Comparison of ENCODE assay signal across 8 cellular contexts in the genomic region with DNA sequence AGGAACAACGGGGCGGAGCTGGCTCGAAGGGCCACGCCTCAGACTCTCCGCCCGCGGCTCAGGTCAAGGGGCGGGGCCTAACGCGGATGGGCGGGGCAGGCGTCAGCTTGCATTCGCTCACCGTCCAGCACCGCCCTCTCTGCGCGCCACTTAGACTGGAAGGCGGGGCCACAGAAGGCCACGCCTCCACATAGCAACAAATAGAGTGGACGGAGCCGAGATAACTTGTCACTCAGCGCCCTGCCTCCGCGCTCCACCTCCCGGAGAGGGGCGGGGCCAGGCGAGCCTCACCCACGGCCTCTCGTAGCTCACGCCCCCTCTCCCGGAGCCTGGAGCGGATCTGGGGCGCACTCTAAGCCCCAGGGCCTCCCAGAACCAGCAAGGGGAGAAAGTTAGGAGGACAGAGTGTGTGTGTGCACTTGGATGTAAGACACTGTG. TPM values are rescaled to one million over a fixed set of nuclear protein-coding genes. Genes with fewer than 3 reads are reported as not detected.
A peak's percentile ranks its signal among the peaks of the same experiment; 100 is the strongest.
DNase-seq lines count a peak whose midpoint lies in the region; ATAC-seq and TF ChIP-seq lines count a peak whose summit lies in the region.

No MANE protein-coding gene starts in this region.

- TF ChIP-seq CTCF in CD8-positive, alpha-beta T cell (IDR thresholded peaks at IDR 0.05), result no peak

- peaks cover 25% of the 10 kb centered on the region for H3K4me1 ChIP-seq in CD8-positive, alpha-beta T cell (ENCODE audit: insufficient read depth, low read length)

- H3K27me3 ChIP-seq in CD8-positive, alpha-beta T cell (ENCODE audit: insufficient read depth, low read length), result no peaks in the 10 kb centered on the region

- H3K4me3 ChIP-seq in CD8-positive, alpha-beta T cell (ENCODE audit: low read depth, low read length), result peak overlapping the region; percentile 60

- H3K27me3 Mint-ChIP-seq in CD8-positive, alpha-beta T cell (ENCODE audit: low read depth), result peaks cover 13% of the 10 kb centered on the region

- H3K4me3 Mint-ChIP-seq in CD8-positive, alpha-beta T cell, result peak overlapping the region; percentile 81

- intact Hi-C loops in CD8-positive, alpha-beta T cell (cut with DNase I, micrococcal nuclease), result loop anchor here (1.0 to 10.0 kb wide), 13 partner anchors 21 to 797 kb away; a partner anchor contains a TSS

- H3K9me3 ChIP-seq in CD8-positive, alpha-beta T cell (ENCODE audit: low read length), result no peaks in the 10 kb centered on the region

- no peaks in the 10 kb centered on the region for H3K36me3 ChIP-seq in CD8-positive, alpha-beta T cell (ENCODE audit: insufficient read depth, low read length)

- ATAC-seq in CD8-positive, alpha-beta T cell, result peak; percentile 77
- ATAC-seq in GM21367 (IDR thresholded peaks at IDR 0.05; ENCODE audit: unreplicated experiment), result peak; percentile 78

- peak overlapping the region; percentile 41 for H3K27ac ChIP-seq in CD8-positive, alpha-beta T cell (ENCODE audit: low read depth, low read length)

- CTCF ChIA-PET in CD8-positive, alpha-beta T cell (lab: Charles Lee), result interaction anchor here (0.6 to 3.6 kb wide), 9 partner anchors 9 to 161 kb away, joined by 3 to 25 read pairs (median 5); a partner anchor contains a TSS

- POLR2A ChIA-PET in CD8-positive, alpha-beta T cell (lab: Charles Lee), result interaction anchor here (0.8 to 2.4 kb wide), 11 partner anchors 23 to 144 kb away, joined by 3 to 10 read pairs (median 4); a partner anchor contains a TSS

- H3K4me1 Mint-ChIP-seq in CD8-positive, alpha-beta T cell (ENCODE audit: low read depth), result peaks cover 26% of the 10 kb centered on the region

- peak; percentile 98 to 100 (median 99) for DNase-seq in CD8-positive, alpha-beta T cell
- DNase-seq in HT-29 (ENCODE audit: low spot score) (peak; percentile 100), NK-92 (lab: John Stamatoyannopoulos, UW; ENCODE audit: unreplicated experiment) (peak; percentile 95), lung microvascular endothelial cell (ENCODE audit: low read depth in 2 of 2) (peak; percentile 99)
- DNase-seq in activated CD8-positive, alpha-beta memory T cell treated with anti-CD3 and anti-CD28 coated beads for 24 hours, result peak; percentile 100
- DNase-seq in effector CD4-positive, alpha-beta T cell, result peak; percentile 99
- peak; percentile 99 to 100 (median 100) for DNase-seq in stimulated activated CD4-positive, alpha-beta T cell treated with anti-CD3 and anti-CD28 coated beads, TNF-alpha, amount 100 ng/mL, for 24 hours (ENCODE audit: low read depth in 3 of 3)

- H3K27ac Mint-ChIP-seq in CD8-positive, alpha-beta T cell, result peak overlapping the region; percentile 89

- peaks cover 4% of the 10 kb centered on the region for H3K36me3 Mint-ChIP-seq in CD8-positive, alpha-beta T cell

- H3K9me3 Mint-ChIP-seq in CD8-positive, alpha-beta T cell, result no peaks in the 10 kb centered on the region

RNA-seq across cellular contexts. Expression of a gene that starts 0.3 kb away (rescaled TPM):
- 1 to 10 TPM; 5.1 to 6.4 TPM for total RNA-seq in CD8-positive, alpha-beta T cell
- 201 and 206 TPM in 2 replicates for total RNA-seq in HT-29 (2014; rRNA removed; shearing (Covaris generic))
- 45.6 and 46.2 TPM in 2 replicates for total RNA-seq in lung microvascular endothelial cell

RNA-seq across cellular contexts. Expression of a gene that starts 1.0 kb away (rescaled TPM):
- total RNA-seq in CD8-positive, alpha-beta T cell, result 1 to 10 TPM in 1 of 2 experiments, under 1 TPM in 1; 0.75 to 1.3 TPM
- total RNA-seq in HT-29 (2014; rRNA removed; shearing (Covaris generic)), result 0.23 and 1.3 TPM in 2 replicates
- 0.22 TPM in 1 of 2 replicates, not detected in the other for total RNA-seq in lung microvascular endothelial cell

RNA-seq across cellular contexts. Expression of a gene that starts 21.7 kb away (rescaled TPM):
- 10 to 100 TPM; 27.9 to 33.4 TPM for total RNA-seq in CD8-positive, alpha-beta T cell
- 23.4 and 30.6 TPM in 2 replicates for total RNA-seq in HT-29 (2014; rRNA removed; shearing (Covaris generic))
- total RNA-seq in lung microvascular endothelial cell, result 18.3 and 27.2 TPM in 2 replicates

RNA-seq across cellular contexts. Expression of a gene that starts 40.0 kb away (rescaled TPM):
- 10 to 100 TPM; 36.7 to 38.7 TPM for total RNA-seq in CD8-positive, alpha-beta T cell
- total RNA-seq in HT-29 (2014; rRNA removed; shearing (Covaris generic)), result 32.1 and 32.7 TPM in 2 replicates
- total RNA-seq in lung microvascular endothelial cell, result 15.7 and 27.8 TPM in 2 replicates

RNA-seq across cellular contexts. Expression of a gene that starts 52.6 kb away (rescaled TPM):
- 1 to 10 TPM; 1.1 to 1.4 TPM for total RNA-seq in CD8-positive, alpha-beta T cell
- total RNA-seq in HT-29 (2014; rRNA removed; shearing (Covaris generic)), result 1.3 and 1.8 TPM in 2 replicates
- 0.87 and 1.2 TPM in 2 replicates for total RNA-seq in lung microvascular endothelial cell

Comparison
In these comparisons a context has a peak if more than half of its experiments do, and no peak if none do; other contexts are left out.
1. Peak in every context shown above with its lines: DNase-seq, ATAC-seq, H3K4me3 ChIP-seq and H3K27ac ChIP-seq.